ENCODE assay signal across 8 cellular contexts in the genomic region with DNA sequence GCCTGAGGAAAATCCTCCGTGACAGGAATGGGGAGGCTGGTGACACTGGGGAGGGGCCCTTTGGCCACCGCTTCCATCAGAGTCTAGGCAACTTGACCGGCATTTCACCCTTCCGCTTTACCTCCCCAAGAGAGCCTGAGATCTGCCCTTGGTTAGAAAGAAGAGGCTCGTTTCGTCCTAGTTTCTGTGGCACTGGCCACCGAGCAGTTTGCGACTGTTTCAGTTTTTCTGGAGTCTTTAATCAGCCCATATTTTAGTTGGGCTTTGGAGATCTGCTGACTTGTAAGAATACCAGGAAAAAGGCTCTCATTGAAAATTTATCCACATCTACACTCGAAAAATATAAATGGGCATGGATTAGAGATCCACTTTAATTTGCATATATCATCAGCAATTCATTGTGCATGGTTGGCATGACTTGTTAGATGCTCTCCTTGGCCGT. TPM values are rescaled to one million over a fixed set of nuclear protein-coding genes. Genes with fewer than 3 reads are reported as not detected.
A peak's percentile ranks its signal among the peaks of the same experiment; 100 is the strongest.
DNase-seq lines count a peak whose midpoint lies in the region; ATAC-seq, FAIRE-seq and TF ChIP-seq lines count a peak whose summit lies in the region.

No MANE protein-coding gene starts in this region.

- no peak for TF ChIP-seq CTCF in suprapubic skin (IDR thresholded peaks at IDR 0.05)

- POLR2A ChIA-PET in activated naive CD8-positive, alpha-beta T cell treated with anti-CD3 and anti-CD28 coated beads, Interleukin-2, amount 10 ng/mL, durations not matched to agents 7 days and 5 days (lab: Charles Lee), result no interaction called here

- no peaks in the 10 kb centered on the region for H3K27me3 ChIP-seq in suprapubic skin

- no peak for TF ChIP-seq EP300 in suprapubic skin (IDR thresholded peaks at IDR 0.05)

- no peaks in the 10 kb centered on the region for H3K36me3 Mint-ChIP-seq in T-helper 2 cell treated with Interferon-gamma antibody and Interleukin-4, amounts not matched to agents 5 μg/mL and 100 μg/mL, for 36 hours (ENCODE audit: low read depth)
- no peaks in the 10 kb centered on the region for H3K36me3 Mint-ChIP-seq in activated naive CD8-positive, alpha-beta T cell treated with anti-CD3 and anti-CD28 coated beads, Interleukin-2, amount 10 ng/mL, durations not matched to agents 7 days and 5 days

- no peaks in the 10 kb centered on the region for H3K9me3 ChIP-seq in suprapubic skin

- peak overlapping the region; percentile 62 for H3K27ac ChIP-seq in suprapubic skin

- peaks cover 5% of the 10 kb centered on the region for H3K4me1 Mint-ChIP-seq in T-helper 2 cell treated with Interferon-gamma antibody and Interleukin-4, amounts not matched to agents 5 μg/mL and 100 μg/mL, for 36 hours (ENCODE audit: low read depth)
- H3K4me1 Mint-ChIP-seq in activated naive CD8-positive, alpha-beta T cell treated with anti-CD3 and anti-CD28 coated beads, Interleukin-2, amount 10 ng/mL, durations not matched to agents 7 days and 5 days, result peaks cover 4% of the 10 kb centered on the region

- no peak for TF ChIP-seq POLR2A in suprapubic skin (IDR thresholded peaks at IDR 0.05)

- 1% methylated on average over 8 of the region's 10 CpGs for WGBS in suprapubic skin

- peak; percentile 88 for FAIRE-seq in islet of Langerhans (lab: Jason Lieb, UNC)

- H3K4me1 ChIP-seq in suprapubic skin, result peaks cover 13% of the 10 kb centered on the region

- H3K27me3 Mint-ChIP-seq in T-helper 2 cell treated with Interferon-gamma antibody and Interleukin-4, amounts not matched to agents 5 μg/mL and 100 μg/mL, for 36 hours (ENCODE audit: low read depth), result peaks cover 61% of the 10 kb centered on the region
- H3K27me3 Mint-ChIP-seq in activated naive CD8-positive, alpha-beta T cell treated with anti-CD3 and anti-CD28 coated beads, Interleukin-2, amount 10 ng/mL, durations not matched to agents 7 days and 5 days, result peaks cover 59% of the 10 kb centered on the region

- H3K4me3 ChIP-seq in suprapubic skin, result peak overlapping the region; percentile 71

- H3K9me3 Mint-ChIP-seq in T-helper 2 cell treated with Interferon-gamma antibody and Interleukin-4, amounts not matched to agents 5 μg/mL and 100 μg/mL, for 36 hours, result no peaks in the 10 kb centered on the region
- H3K9me3 Mint-ChIP-seq in activated naive CD8-positive, alpha-beta T cell treated with anti-CD3 and anti-CD28 coated beads, Interleukin-2, amount 10 ng/mL, durations not matched to agents 7 days and 5 days, result no peaks in the 10 kb centered on the region

- ATAC-seq in HG03521 (IDR thresholded peaks at IDR 0.05; ENCODE audit: unreplicated experiment), result peak; percentile 24
- ATAC-seq in activated naive CD8-positive, alpha-beta T cell treated with anti-CD3 and anti-CD28 coated beads, Interleukin-2, amount 10 ng/mL, durations not matched to agents 7 days and 5 days (ENCODE audit: low read depth), result no peak

- no peaks in the 10 kb centered on the region for H3K36me3 ChIP-seq in suprapubic skin

- H3K27ac Mint-ChIP-seq in T-helper 2 cell treated with Interferon-gamma antibody and Interleukin-4, amounts not matched to agents 5 μg/mL and 100 μg/mL, for 36 hours, result no peak overlapping the region
- H3K27ac Mint-ChIP-seq in activated naive CD8-positive, alpha-beta T cell treated with anti-CD3 and anti-CD28 coated beads, Interleukin-2, amount 10 ng/mL, durations not matched to agents 7 days and 5 days, result no peak overlapping the region

- peak overlapping the region; percentile 68 for H3K4me3 Mint-ChIP-seq in T-helper 2 cell treated with Interferon-gamma antibody and Interleukin-4, amounts not matched to agents 5 μg/mL and 100 μg/mL, for 36 hours
- peak overlapping the region; percentile 71 for H3K4me3 Mint-ChIP-seq in activated naive CD8-positive, alpha-beta T cell treated with anti-CD3 and anti-CD28 coated beads, Interleukin-2, amount 10 ng/mL, durations not matched to agents 7 days and 5 days

- DNase-seq in T-helper 2 cell treated with Interferon-gamma antibody and Interleukin-4, amounts not matched to agents 5 μg/mL and 100 μg/mL, for 36 hours (ENCODE audit: low spot score), result no peak
- DNase-seq in T-helper 2 cell (no peak), suprapubic skin (ENCODE audit: low spot score in 2 of 2) (no peak), RKO (ENCODE audit: low spot score) (no peak)
- no peak for DNase-seq in activated naive CD8-positive, alpha-beta T cell treated with anti-CD3 and anti-CD28 coated beads, Interleukin-2, amount 10 ng/mL, durations not matched to agents 7 days and 5 days
- DNase-seq in activated effector memory CD4-positive, alpha-beta T cell treated with anti-CD3 and anti-CD28 coated beads, Interleukin-2, amount 50 U/mL, for 16 hours, result no peak

RNA-seq across cellular contexts. Expression of gene ANKS1B, which starts 0.4 kb away (rescaled TPM):
- not detected for total RNA-seq in activated naive CD8-positive, alpha-beta T cell treated with anti-CD3 and anti-CD28 coated beads, Interleukin-2, amount 10 ng/mL, durations not matched to agents 7 days and 5 days
- 10 to 100 TPM in 2 of 4 donors, 1 to 10 TPM in 2; 4.9 to 15.4 (median 9.4) TPM for total RNA-seq in suprapubic skin

Comparison
In these comparisons a context has a peak if more than half of its experiments do, and no peak if none do; other contexts are left out.
1. RNA of gene ANKS1B, which starts 0.4 kb away (total RNA-seq): 4.9 to 15.4 TPM in suprapubic skin; not detected in activated naive CD8-positive, alpha-beta T cell treated with anti-CD3 and anti-CD28 coated beads, Interleukin-2, amount 10 ng/mL, durations not matched to agents 7 days and 5 days; every median in the first group is over 4 times any median in the second.